ENCODE assay signal across 9 cellular contexts in the genomic region with DNA sequence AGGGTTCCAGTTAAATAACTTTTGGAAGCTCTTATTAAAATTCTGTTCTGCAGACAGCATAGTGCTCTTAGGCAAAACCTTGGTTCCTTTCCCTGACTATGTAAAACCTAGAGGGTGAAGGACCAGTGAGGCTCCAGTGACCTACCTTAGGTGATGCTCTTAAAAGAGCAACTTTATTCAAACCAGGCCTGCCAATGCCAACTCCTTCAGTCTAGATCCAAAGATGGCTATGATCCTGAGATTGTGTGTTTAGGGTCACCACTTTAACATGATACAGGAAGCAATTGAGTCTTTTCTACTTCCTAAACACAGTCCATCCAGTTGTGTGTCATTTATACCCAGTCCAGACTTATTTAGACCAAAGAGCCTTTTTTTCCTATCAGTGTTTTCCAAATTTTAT. TPM values are rescaled to one million over a fixed set of nuclear protein-coding genes. Genes with fewer than 3 reads are reported as not detected.
DNase-seq lines count a peak whose midpoint lies in the region; ATAC-seq and TF ChIP-seq lines count a peak whose summit lies in the region.
"Had no signal": no experiment of that assay in that cellular context is flagged by ENCODE, and none has a peak within 500 bp of the region (broad histone marks: within the 10 kb centered on the region; RNA-seq: fewer than 3 reads in every experiment).

No MANE protein-coding gene starts in this region.

- H3K27ac ChIP-seq in body of pancreas (peak overlapping the region; percentile 97 to 100 (median 100)), aorta (ENCODE audit: low read depth in 1 of 2, low read length in 2 of 2) (peak overlapping the region; percentile 61 to 99)

- TF ChIP-seq CTCF in body of pancreas (IDR thresholded peaks at IDR 0.05), result no peak

- no peak for DNase-seq in Right ventricle myocardium superior
- DNase-seq in left ventricle myocardium superior, result no peak
- DNase-seq in body of pancreas, result no peak
- peak; percentile 54 for DNase-seq in midbrain (lab: John Stamatoyannopoulos, UW)
- no peak for DNase-seq in aorta
- no peak for DNase-seq in Ammon's horn (ENCODE audit: low spot score)
- DNase-seq in OCI-M2 (lab: John Stamatoyannopoulos, UW; ENCODE audit: unreplicated experiment), result no peak
- DNase-seq: NCI-H2029 had no signal

- ATAC-seq in Right ventricle myocardium superior (ENCODE audit: poor library complexity) (peak; percentile 7), left ventricle myocardium superior (no peak), body of pancreas (peak; percentile 1), aorta (ENCODE audit: low FRiP score) (no peak), GM19452 (IDR thresholded peaks at IDR 0.05; ENCODE audit: unreplicated experiment) (no peak)

- no peak for TF ChIP-seq POLR2A in body of pancreas (IDR thresholded peaks at IDR 0.05)

- intact Hi-C loops in Right ventricle myocardium superior (cut with DNase I) (no loop called here), left ventricle myocardium superior (cut with micrococcal nuclease) (no loop called here), body of pancreas (cut with DNase I) (no loop called here), aorta (cut with DNase I) (loop anchor here in 1 of 2 donors (10.0 kb wide), 1 partner anchor 406 kb away; a partner anchor contains a TSS)

- no peaks in the 10 kb centered on the region for H3K9me3 ChIP-seq in body of pancreas
- no peaks in the 10 kb centered on the region for H3K9me3 ChIP-seq in aorta (ENCODE audit: control insufficient read depth, low read length)

- H3K4me3 ChIP-seq in body of pancreas (no peak overlapping the region), aorta (ENCODE audit: low read length in 2 of 2) (peak overlapping the region in 1 of 2 donors; percentile 32)

- H3K27me3 ChIP-seq in body of pancreas (no peaks in the 10 kb centered on the region), aorta (ENCODE audit: control insufficient read depth in 1 of 2, insufficient read depth in 2 of 2, low read length in 1 of 2) (no peaks in the 10 kb centered on the region)

- H3K4me1 ChIP-seq in body of pancreas (peaks cover 95% of the 10 kb centered on the region), aorta (ENCODE audit: control insufficient read depth in 1 of 2, insufficient read depth in 2 of 2, low read length in 2 of 2) (peaks cover 5 to 10% of the 10 kb centered on the region in 2 donors)

- H3K36me3 ChIP-seq in body of pancreas (replicated peaks in 1 of 2; ENCODE audit: insufficient read depth in 1 of 2, low read depth in 2 of 2) (peaks cover 6 to 7% of the 10 kb centered on the region in 2 donors), aorta (ENCODE audit: control insufficient read depth in 1 of 2, insufficient read depth in 2 of 2, low read length in 1 of 2) (peaks cover 0 to 2% of the 10 kb centered on the region in 2 donors)

RNA-seq across cellular contexts. Expression of a gene that starts 10.8 kb away (rescaled TPM):
- total RNA-seq in Right ventricle myocardium superior (85.9 TPM), left ventricle myocardium superior (93.5 TPM), body of pancreas (100 to 1,000 TPM; 211 to 223 TPM), aorta (100 to 1,000 TPM; 247 to 533 TPM)
- polyA plus RNA-seq in aorta, result 100 to 1,000 TPM; 146 to 200 TPM

RNA-seq across cellular contexts. Expression of a gene that starts 19.4 kb away (rescaled TPM):
- total RNA-seq in Right ventricle myocardium superior, result 64.4 TPM
- total RNA-seq in left ventricle myocardium superior, result 77.7 TPM
- 1 to 10 TPM; 4.7 to 7.6 TPM for total RNA-seq in body of pancreas
- total RNA-seq in aorta, result 10 to 100 TPM; 94.4 to 98.0 TPM
- 10 to 100 TPM in 1 of 2 donors, 1 to 10 TPM in 1; 8.8 to 50.4 TPM for polyA plus RNA-seq in aorta

RNA-seq across cellular contexts. Expression of a gene that starts 53.0 kb away (rescaled TPM):
- total RNA-seq in Right ventricle myocardium superior (not detected), left ventricle myocardium superior (not detected), body of pancreas (not detected), aorta (under 1 TPM in 1 of 2 donors, not detected in 1; 0.99 TPM)
- 1 to 10 TPM in 1 of 2 donors, not detected in 1; 1.1 TPM for polyA plus RNA-seq in aorta

Comparison
In these comparisons a context has a peak if more than half of its experiments do, and no peak if none do; other contexts are left out.
1. ATAC-seq: peak in Right ventricle myocardium superior (single experiment) and body of pancreas (single experiment); none in left ventricle myocardium superior (single experiment), aorta (single experiment) and GM19452 (single experiment).